Comparison of ENCODE assay signal across 8 cellular contexts in the genomic region with DNA sequence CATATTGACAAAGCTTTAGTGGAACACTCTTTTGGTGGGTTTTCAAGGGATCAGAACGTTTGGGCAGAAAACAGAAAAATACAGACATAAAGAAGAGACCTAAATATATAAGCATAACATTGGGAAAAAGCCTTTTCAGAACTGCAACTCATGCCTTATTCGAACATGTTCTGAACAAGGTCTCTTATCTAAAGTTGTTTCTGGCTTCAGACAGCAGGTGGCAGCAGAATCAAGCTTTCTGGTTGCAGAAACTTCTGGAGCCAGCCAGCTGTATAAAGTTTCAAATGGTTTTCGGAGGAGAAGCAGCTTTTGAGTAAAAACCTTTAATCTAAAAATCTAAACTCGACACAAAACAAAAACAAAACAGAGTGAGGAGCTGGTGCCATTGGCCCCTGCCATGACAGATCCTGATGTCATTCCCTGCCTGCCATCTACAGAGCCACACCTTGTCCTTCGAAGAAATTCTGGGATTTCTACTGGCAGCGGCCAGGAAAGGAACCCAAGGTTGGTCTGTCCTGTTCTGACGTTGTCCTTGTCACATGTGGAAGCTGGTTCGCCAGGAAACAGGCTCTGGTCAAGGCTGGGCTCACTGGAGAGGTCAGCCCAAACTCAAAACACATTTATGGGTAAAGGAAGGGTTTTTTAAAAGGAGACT. TPM values are rescaled to one million over a fixed set of nuclear protein-coding genes. Genes with fewer than 3 reads are reported as not detected.
DNase-seq lines count a peak whose midpoint lies in the region; ATAC-seq, FAIRE-seq and TF ChIP-seq lines count a peak whose summit lies in the region.
"Not testable (repeated sequence)": the region's sequence is repeated elsewhere in the genome, so short reads cannot be mapped to it uniquely, and the experiment has no call there.

No MANE protein-coding gene starts in this region.

- POLR2A ChIA-PET in activated CD8-positive, alpha-beta T cell treated with anti-CD3 and anti-CD28 coated beads for 36 hours (lab: Charles Lee) = not testable (repeated sequence)

- not testable (repeated sequence) for H3K9me3 ChIP-seq in RWPE2 (ENCODE audit: severe bottlenecking); right atrium auricular region; thyroid gland

- 0 to 2% methylated on average over 2 of the region's 8 CpGs for WGBS in thyroid gland, 2 donors

- ATAC-seq in RWPE2 (ENCODE audit: low read depth) = peak; percentile 79; the same call in 2 of the 3 replicates
- ATAC-seq in activated CD8-positive, alpha-beta T cell treated with anti-CD3 and anti-CD28 coated beads for 36 hours = not testable (repeated sequence)

- not testable (repeated sequence) for H3K4me3 Mint-ChIP-seq in activated CD8-positive, alpha-beta T cell treated with anti-CD3 and anti-CD28 coated beads for 36 hours

- not testable (repeated sequence) for H3K27ac Mint-ChIP-seq in activated CD8-positive, alpha-beta T cell treated with anti-CD3 and anti-CD28 coated beads for 36 hours

- H3K27ac ChIP-seq in RWPE2 (ENCODE audit: poor library complexity, severe bottlenecking); right atrium auricular region; thyroid gland: not testable (repeated sequence)

- TF ChIP-seq POLR2A in thyroid gland (IDR thresholded peaks at IDR 0.05) = not testable (repeated sequence)

- H3K4me3 ChIP-seq in LNCaP clone FGC (ENCODE audit: low read depth, low read length); RWPE2 (ENCODE audit: severe bottlenecking); bronchial epithelial cell (ENCODE audit: low read depth, low read length); right atrium auricular region; thyroid gland (replicated peaks in 1 of 3): not testable (repeated sequence)

- TF ChIP-seq CTCF in LNCaP clone FGC (IDR thresholded peaks at IDR 0.05; ENCODE audit: control insufficient read depth, extremely low read depth, insufficient read depth) = peak; percentile 47
- peak; percentile 12 for TF ChIP-seq CTCF in RWPE2 (IDR thresholded peaks at IDR 0.05; ENCODE audit: poor library complexity, severe bottlenecking)
- TF ChIP-seq CTCF in activated CD8-positive, alpha-beta T cell treated with anti-CD3 and anti-CD28 coated beads for 36 hours (IDR thresholded peaks at IDR 0.05) = peak; percentile 35
- peak; percentile 17 for TF ChIP-seq CTCF in bronchial epithelial cell (IDR thresholded peaks at IDR 0.05; ENCODE audit: insufficient read depth, low read length, severe bottlenecking)
- peak in 1 of 2 donors; percentile 47 for TF ChIP-seq CTCF in right atrium auricular region (IDR thresholded peaks at IDR 0.05)
- peak in 1 of 6 experiments; percentile 43 for TF ChIP-seq CTCF in thyroid gland (IDR thresholded peaks at IDR 0.05)

- not testable (repeated sequence) for H3K27me3 Mint-ChIP-seq in activated CD8-positive, alpha-beta T cell treated with anti-CD3 and anti-CD28 coated beads for 36 hours

- not testable (repeated sequence) for H3K4me1 ChIP-seq in RWPE2 (ENCODE audit: insufficient read depth, poor library complexity, severe bottlenecking); right atrium auricular region; thyroid gland

- H3K27me3 ChIP-seq in RWPE2 (ENCODE audit: insufficient read depth, poor library complexity, severe bottlenecking); bronchial epithelial cell (ENCODE audit: control insufficient read depth, insufficient read depth, low read length); right atrium auricular region; thyroid gland: not testable (repeated sequence)

- DNase-seq in EH (ENCODE audit: low read depth) (peak; percentile 15), bronchial epithelial cell (ENCODE audit: low read depth) (peak; percentile 24), right atrium auricular region (ENCODE audit: low spot score) (peak; percentile 59), pons (ENCODE audit: low spot score) (peak; percentile 70), thyroid gland (peak; percentile 20 to 58)
- DNase-seq in LNCaP clone FGC (ENCODE audit: low read depth); RWPE2 (ENCODE audit: low spot score): not testable (repeated sequence)
- peak; percentile 63 for DNase-seq in activated CD8-positive, alpha-beta T cell treated with anti-CD3 and anti-CD28 coated beads for 36 hours

- intact Hi-C loops in activated CD8-positive, alpha-beta T cell treated with anti-CD3 and anti-CD28 coated beads for 36 hours (cut with micrococcal nuclease); thyroid gland (cut with DNase I): not testable (repeated sequence)

- H3K9me3 Mint-ChIP-seq in activated CD8-positive, alpha-beta T cell treated with anti-CD3 and anti-CD28 coated beads for 36 hours = not testable (repeated sequence)

- CTCF ChIA-PET in activated CD8-positive, alpha-beta T cell treated with anti-CD3 and anti-CD28 coated beads for 36 hours (lab: Charles Lee) = not testable (repeated sequence)

- not testable (repeated sequence) for H3K36me3 ChIP-seq in RWPE2 (ENCODE audit: low read depth); bronchial epithelial cell (ENCODE audit: control insufficient read depth, insufficient read depth, low read length); right atrium auricular region; thyroid gland

- FAIRE-seq in bronchial epithelial cell (lab: Jason Lieb, UNC) = not testable (repeated sequence)

- not testable (repeated sequence) for H3K36me3 Mint-ChIP-seq in activated CD8-positive, alpha-beta T cell treated with anti-CD3 and anti-CD28 coated beads for 36 hours (ENCODE audit: low read depth)

- H3K4me1 Mint-ChIP-seq in activated CD8-positive, alpha-beta T cell treated with anti-CD3 and anti-CD28 coated beads for 36 hours (ENCODE audit: low read depth) = not testable (repeated sequence)

RNA-seq across cellular contexts. Expression of gene FAM72C, which starts 35.2 kb away (rescaled TPM):
- total RNA-seq in activated CD8-positive, alpha-beta T cell treated with anti-CD3 and anti-CD28 coated beads for 36 hours = 10 to 100 TPM; 21.4 to 25.9 TPM
- total RNA-seq in bronchial epithelial cell (not detected in 2 replicates), right atrium auricular region (under 1 TPM; 0.12 to 0.33 TPM), thyroid gland (under 1 TPM in 1 of 4 donors, not detected in 3; 0.54 TPM)

Comparison
In these comparisons a context has a peak if more than half of its experiments do, and no peak if none do; other contexts are left out.
1. RNA of gene FAM72C, which starts 35.2 kb away (total RNA-seq): 21.4 to 25.9 TPM in activated CD8-positive, alpha-beta T cell treated with anti-CD3 and anti-CD28 coated beads for 36 hours; 0.12 to 0.33 TPM in right atrium auricular region, 0.54 TPM in thyroid gland and not detected in bronchial epithelial cell; every median in the first group is over 10 times any median in the second.